Comparison of ENCODE assay signal across 8 cellular contexts in genomic region chr6:135880066-135880972, GRCh38. TPM values are rescaled to one million over a fixed set of nuclear protein-coding genes. Genes with fewer than 3 reads are reported as not detected.
DNase-seq lines count a peak whose midpoint lies in the region; ATAC-seq lines count a peak whose summit lies in the region.

No MANE protein-coding gene starts in this region.

- peak; percentile 18 for DNase-seq in AG08396 (ENCODE audit: low spot score)
- peak; percentile 11 to 18 for DNase-seq in activated CD4-positive, alpha-beta T cell treated with anti-CD3 and anti-CD28 coated beads for 24 hours (ENCODE audit: low read depth in 2 of 2)
- DNase-seq in effector memory CD8-positive, alpha-beta T cell: peak; percentile 25 to 43 (median 33)
- DNase-seq in sciatic nerve (ENCODE audit: low spot score): no peak
- DNase-seq in hippocampal formation (lab: John Stamatoyannopoulos, UW): no peak
- no peak for DNase-seq in epidermal melanocyte (ENCODE audit: insufficient read length, low spot score)

- peak overlapping the region; percentile 92 to 93 for H3K27ac Mint-ChIP-seq in effector memory CD8-positive, alpha-beta T cell

- peaks cover 24 to 34% of the 10 kb centered on the region in 2 donors for H3K4me1 Mint-ChIP-seq in effector memory CD8-positive, alpha-beta T cell (ENCODE audit: low read depth in 2 of 2)

- no peaks in the 10 kb centered on the region for H3K27me3 Mint-ChIP-seq in effector memory CD8-positive, alpha-beta T cell

- peak overlapping the region; percentile 74 to 75 for H3K4me3 Mint-ChIP-seq in effector memory CD8-positive, alpha-beta T cell

- peak; percentile 95 for ATAC-seq in GM19372 (IDR thresholded peaks at IDR 0.05; ENCODE audit: low read depth, unreplicated experiment)
- peak; percentile 97 for ATAC-seq in HG03460 (IDR thresholded peaks at IDR 0.05; ENCODE audit: unreplicated experiment)
- peak; percentile 95 for ATAC-seq in effector memory CD8-positive, alpha-beta T cell (replicated peaks)
- ATAC-seq in sciatic nerve: peak; percentile 65

- no peaks in the 10 kb centered on the region for H3K9me3 Mint-ChIP-seq in effector memory CD8-positive, alpha-beta T cell

- H3K36me3 Mint-ChIP-seq in effector memory CD8-positive, alpha-beta T cell (ENCODE audit: insufficient read depth): no peaks in the 10 kb centered on the region

- intact Hi-C loops in sciatic nerve (cut with DNase I): no loop called here

RNA-seq across cellular contexts. Expression of gene PDE7B, which starts 28.8 kb away (rescaled TPM):
- 13.3 TPM for total RNA-seq in sciatic nerve

Comparison
In these comparisons a context has a peak if more than half of its experiments do, and no peak if none do; other contexts are left out.
1. DNase-seq: peak in AG08396 (single experiment), activated CD4-positive, alpha-beta T cell treated with anti-CD3 and anti-CD28 coated beads for 24 hours (2 of 2) and effector memory CD8-positive, alpha-beta T cell (3 of 3); none in sciatic nerve (single experiment), hippocampal formation (0 of 2) and epidermal melanocyte (single experiment).
2. Peak in every context shown above with its lines, with median percentiles within 50 percentile points of each other: ATAC-seq.